In genomic region chr1:230208619-230209261, GRCh38 we compare ENCODE assay signal across 8 cellular contexts.
DNase-seq lines count a peak whose midpoint lies in the region; TF ChIP-seq lines count a peak whose summit lies in the region.

No MANE protein-coding gene starts in this region.

- in situ Hi-C loops in brain microvascular endothelial cell (cut with HindIII; ENCODE audit: low pct_ligation_motif_present, low sequenced_read_pairs) = no loop called here

- DNase-seq in GM20000 (ENCODE audit: low spot score) (peak; percentile 56), HT1080 (ENCODE audit: low read depth) (peak; percentile 10), esophagus squamous epithelium (lab: John Stamatoyannopoulos, UW) (no peak), testis (peak; percentile 48), NCI-H446 (lab: John Stamatoyannopoulos, UW) (no peak), brain microvascular endothelial cell (no peak), SK-N-DZ (ENCODE audit: low spot score) (no peak)

- H3K9ac ChIP-seq in BLaER1 = peak overlapping the region; percentile 67

- no peak for TF ChIP-seq CTCF in GM20000 (IDR thresholded peaks at IDR 0.05; ENCODE audit: extremely low read depth, missing control alignments)
- no peak for TF ChIP-seq CTCF in esophagus squamous epithelium (IDR thresholded peaks at IDR 0.05)
- no peak for TF ChIP-seq CTCF in testis (IDR thresholded peaks at IDR 0.05)
- no peak for TF ChIP-seq CTCF in brain microvascular endothelial cell (IDR thresholded peaks at IDR 0.05; ENCODE audit: low read depth, low read length, missing control alignments)

- peaks cover 97% of the 10 kb centered on the region for H4K20me1 ChIP-seq in BLaER1

- TF ChIP-seq POLR2A in esophagus squamous epithelium (IDR thresholded peaks at IDR 0.05) (no peak), testis (IDR thresholded peaks at IDR 0.05) (no peak)

- no peaks in the 10 kb centered on the region for H3K27me3 ChIP-seq in BLaER1
- no peaks in the 10 kb centered on the region for H3K27me3 ChIP-seq in esophagus squamous epithelium
- no peaks in the 10 kb centered on the region for H3K27me3 ChIP-seq in testis
- no peaks in the 10 kb centered on the region for H3K27me3 ChIP-seq in brain microvascular endothelial cell (replicated peaks)

- H3K4me3 ChIP-seq in BLaER1 (peak overlapping the region; percentile 9; the same call in 1 of the 2 replicates), esophagus squamous epithelium (no peak overlapping the region), testis (no peak overlapping the region), brain microvascular endothelial cell (ENCODE audit: low read depth, low read length) (no peak overlapping the region)

- H3K36me3 ChIP-seq in BLaER1 (peaks cover 67% of the 10 kb centered on the region), esophagus squamous epithelium (peaks cover 0 to 21% (median 0%) of the 10 kb centered on the region in 3 donors), testis (ENCODE audit: low read depth, missing control alignments) (no peaks in the 10 kb centered on the region), brain microvascular endothelial cell (replicated peaks) (no peaks in the 10 kb centered on the region)

- WGBS in esophagus squamous epithelium, 2 donors = 73 to 75% methylated on average over 10 of the region's 10 CpGs
- WGBS in testis, 2 donors = 61 to 69% methylated on average over 10 of the region's 10 CpGs

- intact Hi-C loops in esophagus squamous epithelium (cut with DNase I) (no loop called here), testis (cut with DNase I; ENCODE audit: low total_unique reads) (no loop called here)

- no peaks in the 10 kb centered on the region for H3K9me3 ChIP-seq in BLaER1
- H3K9me3 ChIP-seq in esophagus squamous epithelium = no peaks in the 10 kb centered on the region
- no peaks in the 10 kb centered on the region for H3K9me3 ChIP-seq in testis

- H3K4me1 ChIP-seq in BLaER1 = peaks cover 100% of the 10 kb centered on the region
- H3K4me1 ChIP-seq in esophagus squamous epithelium = peaks cover 0 to 48% (median 19%) of the 10 kb centered on the region in 3 donors
- H3K4me1 ChIP-seq in testis = peaks cover 26% of the 10 kb centered on the region

- peak overlapping the region; percentile 90 for H3K4me2 ChIP-seq in BLaER1

- peak overlapping the region; percentile 73 for H3K27ac ChIP-seq in BLaER1
- H3K27ac ChIP-seq in esophagus squamous epithelium = peak overlapping the region in 3 of 4 donors; percentile 3 to 53 (median 51)
- H3K27ac ChIP-seq in testis = peak overlapping the region in 1 of 2 donors; percentile 21
- H3K27ac ChIP-seq in brain microvascular endothelial cell = no peak overlapping the region

Comparison
In these comparisons a context has a peak if more than half of its experiments do, and no peak if none do; other contexts are left out.
1. DNase-seq: peak in GM20000 (single experiment), HT1080 (single experiment) and testis (single experiment); none in esophagus squamous epithelium (single experiment), NCI-H446 (0 of 2), brain microvascular endothelial cell (single experiment) and SK-N-DZ (single experiment).